ENCODE assay signal across 21 cellular contexts in genomic region chrY:16562491-16562890, GRCh38.
DNase-seq lines count a peak whose midpoint lies in the region; ATAC-seq, FAIRE-seq and TF ChIP-seq lines count a peak whose summit lies in the region.
"Had no signal": no experiment of that assay in that cellular context is flagged by ENCODE, and none has a peak within 500 bp of the region (broad histone marks: within the 10 kb centered on the region; RNA-seq: fewer than 3 reads in every experiment).

No MANE protein-coding gene starts in this region.

- no peaks in the 10 kb centered on the region for H3K4me1 Mint-ChIP-seq in effector memory CD8-positive, alpha-beta T cell (ENCODE audit: low read depth in 2 of 2)
- H3K4me1 Mint-ChIP-seq: activated B cell treated with CpG ODN at 0.5 μM for 24 hours had no signal

- H3K27me3 Mint-ChIP-seq in effector memory CD8-positive, alpha-beta T cell = no peaks in the 10 kb centered on the region
- H3K27me3 Mint-ChIP-seq: activated B cell treated with CpG ODN at 0.5 μM for 24 hours had no signal

- H3K27ac Mint-ChIP-seq in effector memory CD8-positive, alpha-beta T cell = no peak overlapping the region
- H3K27ac Mint-ChIP-seq: activated B cell treated with CpG ODN at 0.5 μM for 24 hours had no signal

- no peaks in the 10 kb centered on the region for H3K4me1 ChIP-seq in left lung
- H3K4me1 ChIP-seq: BLaER1 treated with 17β-estradiol and CSF1 and Interleukin-3, amounts not matched to agents 10 nM and 100 nM; HAP-1; heart right ventricle; Peyer's patch had no signal

- H3K9me3 ChIP-seq in left lung = peaks cover 0 to 3% of the 10 kb centered on the region in 2 donors
- H3K9me3 ChIP-seq: BLaER1 treated with 17β-estradiol and CSF1 and Interleukin-3, amounts not matched to agents 10 nM and 100 nM; HAP-1; heart right ventricle; Peyer's patch; thoracic aorta had no signal

- H3K27ac ChIP-seq in left lung = no peak overlapping the region
- H3K27ac ChIP-seq: BLaER1 treated with 17β-estradiol and CSF1 and Interleukin-3, amounts not matched to agents 10 nM and 100 nM; heart right ventricle; Peyer's patch; thoracic aorta had no signal

- H3K36me3 Mint-ChIP-seq in effector memory CD8-positive, alpha-beta T cell (ENCODE audit: insufficient read depth) = no peaks in the 10 kb centered on the region

- H3K27me3 ChIP-seq in left lung = no peaks in the 10 kb centered on the region
- H3K27me3 ChIP-seq: BLaER1 treated with 17β-estradiol and CSF1 and Interleukin-3, amounts not matched to agents 10 nM and 100 nM; heart right ventricle; Peyer's patch had no signal

- DNase-seq in GM19239 (ENCODE audit: insufficient read length, low spot score) = no peak
- DNase-seq in T1000 (lab: John Stamatoyannopoulos, UW) = peak; percentile 1
- DNase-seq in iPS-NIHi11 (ENCODE audit: low spot score) = peak; percentile 5
- no peak for DNase-seq in NCI-H128 (lab: John Stamatoyannopoulos, UW; ENCODE audit: unreplicated experiment)
- no peak for DNase-seq in left lung
- no peak for DNase-seq in effector memory CD8-positive, alpha-beta T cell
- DNase-seq: activated B cell treated with CpG ODN at 0.5 μM for 24 hours; activated CD8-positive, alpha-beta memory T cell treated with anti-CD3 and anti-CD28 coated beads, Interleukin-2, amount 50 U/mL, for 4 hours; DMS79; heart right ventricle; KG1; NCI-H1417 treated with DMSO at 0.1 percent for 48 hours; NCI-H510A treated with DMSO at 0.1 percent for 48 hours; Peyer's patch had no signal

- H3K36me3 ChIP-seq in left lung = no peaks in the 10 kb centered on the region
- H3K36me3 ChIP-seq: BLaER1 treated with 17β-estradiol and CSF1 and Interleukin-3, amounts not matched to agents 10 nM and 100 nM; HAP-1; heart right ventricle; Peyer's patch; thoracic aorta had no signal

- no peak overlapping the region for H3K4me3 Mint-ChIP-seq in effector memory CD8-positive, alpha-beta T cell
- H3K4me3 Mint-ChIP-seq: activated B cell treated with CpG ODN at 0.5 μM for 24 hours had no signal

- intact Hi-C loops in left lung (cut with DNase I) = no loop called here

- peaks cover 4 to 6% of the 10 kb centered on the region in 2 donors for H3K9me3 Mint-ChIP-seq in effector memory CD8-positive, alpha-beta T cell
- H3K9me3 Mint-ChIP-seq: activated B cell treated with CpG ODN at 0.5 μM for 24 hours had no signal

- H3K4me3 ChIP-seq in left lung = no peak overlapping the region
- H3K4me3 ChIP-seq: BLaER1 treated with 17β-estradiol and CSF1 and Interleukin-3, amounts not matched to agents 10 nM and 100 nM; HAP-1; heart right ventricle; Peyer's patch; thoracic aorta had no signal

- TF ChIP-seq CTCF in left lung (IDR thresholded peaks at IDR 0.05) = no peak

- peak; percentile 65 for FAIRE-seq in GM19239 (lab: Jason Lieb, UNC)
- FAIRE-seq: astrocyte, colon had no signal

- peak; percentile 64 for ATAC-seq in HG02798 (IDR thresholded peaks at IDR 0.05; ENCODE audit: poor library complexity, unreplicated experiment)
- ATAC-seq in left lung = no peak
- ATAC-seq in effector memory CD8-positive, alpha-beta T cell (replicated peaks) = no peak
- ATAC-seq: esophagus mucosa, heart right ventricle had no signal

Comparison
In these comparisons a context has a peak if more than half of its experiments do, and no peak if none do; other contexts are left out.
1. DNase-seq: peak in T1000 (single experiment) and iPS-NIHi11 (single experiment); none in GM19239 (single experiment), NCI-H128 (single experiment), left lung (0 of 2) and effector memory CD8-positive, alpha-beta T cell (0 of 3).